Comparison of ENCODE assay signal across 13 cellular contexts in genomic region chr18:10476430-10476829, GRCh38. TPM values are rescaled to one million over a fixed set of nuclear protein-coding genes. Genes with fewer than 3 reads are reported as not detected.
DNase-seq lines count a peak whose midpoint lies in the region; ATAC-seq and TF ChIP-seq lines count a peak whose summit lies in the region.
"Had no signal": no experiment of that assay in that cellular context is flagged by ENCODE, and none has a peak within 500 bp of the region (broad histone marks: within the 10 kb centered on the region; RNA-seq: fewer than 3 reads in every experiment).

No MANE protein-coding gene starts in this region.

- H3K9me3 ChIP-seq in left ventricle myocardium inferior (replicated peaks): no peaks in the 10 kb centered on the region
- H3K9me3 ChIP-seq in heart right ventricle: no peaks in the 10 kb centered on the region
- H3K9me3 ChIP-seq: testis had no signal

- H3K4me3 Mint-ChIP-seq in activated T-cell treated with anti-CD3 and anti-CD28 coated beads, Interleukin-2, amount 50 U/mL, for 4 hours: no peak overlapping the region
- H3K4me3 Mint-ChIP-seq: activated naive CD8-positive, alpha-beta T cell treated with anti-CD3 and anti-CD28 coated beads, Interleukin-2, amount 10 ng/mL, durations not matched to agents 7 days and 5 days; T-helper 2 cell treated with Interferon-gamma antibody and Interleukin-4, amounts not matched to agents 5 μg/mL and 100 μg/mL, for 36 hours had no signal

- TF ChIP-seq CTCF in left ventricle myocardium inferior (IDR thresholded peaks at IDR 0.05; ENCODE audit: borderline replicate concordance) (no peak), heart right ventricle (IDR thresholded peaks at IDR 0.05) (no peak)

- H3K9me3 Mint-ChIP-seq in activated T-cell treated with anti-CD3 and anti-CD28 coated beads, Interleukin-2, amount 50 U/mL, for 4 hours: no peaks in the 10 kb centered on the region
- H3K9me3 Mint-ChIP-seq: activated naive CD8-positive, alpha-beta T cell treated with anti-CD3 and anti-CD28 coated beads, Interleukin-2, amount 10 ng/mL, durations not matched to agents 7 days and 5 days; T-helper 2 cell treated with Interferon-gamma antibody and Interleukin-4, amounts not matched to agents 5 μg/mL and 100 μg/mL, for 36 hours had no signal

- H3K4me3 ChIP-seq in left ventricle myocardium inferior: no peak overlapping the region
- H3K4me3 ChIP-seq in heart right ventricle: no peak overlapping the region
- H3K4me3 ChIP-seq: testis had no signal

- no peaks in the 10 kb centered on the region for H3K36me3 Mint-ChIP-seq in activated T-cell treated with anti-CD3 and anti-CD28 coated beads, Interleukin-2, amount 50 U/mL, for 4 hours (ENCODE audit: insufficient read depth)
- H3K36me3 Mint-ChIP-seq: activated naive CD8-positive, alpha-beta T cell treated with anti-CD3 and anti-CD28 coated beads, Interleukin-2, amount 10 ng/mL, durations not matched to agents 7 days and 5 days had no signal

- intact Hi-C loops in left ventricle myocardium inferior (cut with micrococcal nuclease) (no loop called here), heart right ventricle (cut with DNase I) (no loop called here)

- DNase-seq in left ventricle myocardium inferior (no peak), heart right ventricle (no peak), kidney tubule cell (ENCODE audit: low spot score) (peak; percentile 2)
- DNase-seq in activated T-cell treated with anti-CD3 and anti-CD28 coated beads, Interleukin-2, amount 50 U/mL, for 4 hours: no peak
- DNase-seq: activated naive CD8-positive, alpha-beta T cell treated with anti-CD3 and anti-CD28 coated beads, Interleukin-2, amount 10 ng/mL, durations not matched to agents 7 days and 5 days; GF-D8; testis had no signal

- H3K36me3 ChIP-seq in left ventricle myocardium inferior: peaks cover 5% of the 10 kb centered on the region
- H3K36me3 ChIP-seq in heart right ventricle: peaks cover 0 to 9% (median 0%) of the 10 kb centered on the region in 9 donors

- H3K27me3 Mint-ChIP-seq in activated T-cell treated with anti-CD3 and anti-CD28 coated beads, Interleukin-2, amount 50 U/mL, for 4 hours (ENCODE audit: low read depth): peaks cover 21% of the 10 kb centered on the region

- peaks cover 39% of the 10 kb centered on the region for H3K4me1 ChIP-seq in left ventricle myocardium inferior
- peaks cover 2 to 39% (median 11%) of the 10 kb centered on the region in 9 donors for H3K4me1 ChIP-seq in heart right ventricle

- H3K27me3 ChIP-seq in left ventricle myocardium inferior (ENCODE audit: low read depth) (no peaks in the 10 kb centered on the region), heart right ventricle (no peaks in the 10 kb centered on the region)
- H3K27me3 ChIP-seq: testis had no signal

- WGBS in heart right ventricle, 2 donors: 76 to 77% methylated on average over 8 of the region's 8 CpGs

- no peak for ATAC-seq in heart right ventricle
- no peak for ATAC-seq in GM21786 (IDR thresholded peaks at IDR 0.05; ENCODE audit: unreplicated experiment)
- ATAC-seq in GM19467 (IDR thresholded peaks at IDR 0.05; ENCODE audit: unreplicated experiment): no peak
- ATAC-seq in GM21390 (IDR thresholded peaks at IDR 0.05; ENCODE audit: unreplicated experiment): no peak
- ATAC-seq in activated T-cell treated with anti-CD3 and anti-CD28 coated beads, Interleukin-2, amount 50 U/mL, for 4 hours: no peak

- H3K4me1 Mint-ChIP-seq in activated T-cell treated with anti-CD3 and anti-CD28 coated beads, Interleukin-2, amount 50 U/mL, for 4 hours (ENCODE audit: low read depth): no peaks in the 10 kb centered on the region
- H3K4me1 Mint-ChIP-seq: activated naive CD8-positive, alpha-beta T cell treated with anti-CD3 and anti-CD28 coated beads, Interleukin-2, amount 10 ng/mL, durations not matched to agents 7 days and 5 days had no signal

- H3K27ac ChIP-seq in left ventricle myocardium inferior (replicated peaks) (peak overlapping the region; percentile 2), heart right ventricle (peak overlapping the region in 1 of 10 donors; percentile 20), angular gyrus (ENCODE audit: low read depth, low read length) (peak overlapping the region; percentile 56)

RNA-seq across cellular contexts. Expression of gene APCDD1, which starts 22.0 kb away (rescaled TPM):
- total RNA-seq in left ventricle myocardium inferior (38.0 TPM), heart right ventricle (10 to 100 TPM; 10.2 to 36.4 (median 17.6) TPM)
- polyA plus RNA-seq in heart right ventricle: 10 to 100 TPM; 17.9 to 40.4 TPM
- under 1 TPM in 1 of 3 donors, not detected in 2; 0.21 TPM for total RNA-seq in activated T-cell treated with anti-CD3 and anti-CD28 coated beads, Interleukin-2, amount 50 U/mL, for 4 hours
- total RNA-seq: activated naive CD8-positive, alpha-beta T cell treated with anti-CD3 and anti-CD28 coated beads, Interleukin-2, amount 10 ng/mL, durations not matched to agents 7 days and 5 days; HT1080 had no signal

RNA-seq across cellular contexts. Expression of gene NAPG, which starts 49.4 kb away (rescaled TPM):
- 31.2 TPM for total RNA-seq in left ventricle myocardium inferior
- 10 to 100 TPM; 30.5 to 49.9 (median 37.6) TPM for total RNA-seq in heart right ventricle
- 10 to 100 TPM; 14.3 to 14.4 TPM for polyA plus RNA-seq in heart right ventricle
- total RNA-seq in activated T-cell treated with anti-CD3 and anti-CD28 coated beads, Interleukin-2, amount 50 U/mL, for 4 hours: 10 to 100 TPM; 28.8 to 29.6 (median 28.9) TPM

Comparison
In these comparisons a context has a peak if more than half of its experiments do, and no peak if none do; other contexts are left out.
1. RNA of gene APCDD1, which starts 22.0 kb away (total RNA-seq): 38.0 TPM in left ventricle myocardium inferior (single experiment) and 10.2 to 36.4 TPM in heart right ventricle; 0.21 TPM in activated T-cell treated with anti-CD3 and anti-CD28 coated beads, Interleukin-2, amount 50 U/mL, for 4 hours; every median in the first group is over 4 times any median in the second.